Comparison of ENCODE assay signal across 2 cellular contexts in genomic region chr5:1141827-1142226, GRCh38.
TF ChIP-seq lines count a peak whose summit lies in the region.

No MANE protein-coding gene starts in this region.

TF ChIP-seq in HCT116, 20 proteins besides CTCF, POLR2A, EP300 and RAD21:
- TF ChIP-seq ELF1 (IDR thresholded peaks at IDR 0.05; ENCODE audit: borderline replicate concordance, low read depth) (no peak), YY1 (IDR thresholded peaks at IDR 0.05; ENCODE audit: extremely low read depth, insufficient replicate concordance, low read depth, low read length) (no peak), SP1 (IDR thresholded peaks at IDR 0.05; ENCODE audit: low read depth) (no peak), FOSL1 (IDR thresholded peaks at IDR 0.05; ENCODE audit: low read depth) (no peak), CBX3 (IDR thresholded peaks at IDR 0.05; ENCODE audit: low read depth) (no peak), EZH2 (IDR thresholded peaks at IDR 0.05) (no peak), CEBPB (IDR thresholded peaks at IDR 0.05; ENCODE audit: low read depth) (no peak), ZNF274 (IDR thresholded peaks at IDR 0.05; ENCODE audit: low read depth, low read length) (no peak), POLR2AphosphoS5 (IDR thresholded peaks at IDR 0.05; ENCODE audit: low read depth, low read length) (no peak), JUND (IDR thresholded peaks at IDR 0.05) (no peak), EGR1 (IDR thresholded peaks at IDR 0.05; ENCODE audit: low read depth) (no peak), MAX (IDR thresholded peaks at IDR 0.05) (no peak), SIN3A (IDR thresholded peaks at IDR 0.05; ENCODE audit: low read depth) (no peak), ZBTB33 (IDR thresholded peaks at IDR 0.05; ENCODE audit: extremely low read depth, insufficient replicate concordance, low read length) (no peak), EZH2phosphoT487 (IDR thresholded peaks at IDR 0.05; ENCODE audit: borderline replicate concordance) (no peak)
- TF ChIP-seq, protein P1, sequence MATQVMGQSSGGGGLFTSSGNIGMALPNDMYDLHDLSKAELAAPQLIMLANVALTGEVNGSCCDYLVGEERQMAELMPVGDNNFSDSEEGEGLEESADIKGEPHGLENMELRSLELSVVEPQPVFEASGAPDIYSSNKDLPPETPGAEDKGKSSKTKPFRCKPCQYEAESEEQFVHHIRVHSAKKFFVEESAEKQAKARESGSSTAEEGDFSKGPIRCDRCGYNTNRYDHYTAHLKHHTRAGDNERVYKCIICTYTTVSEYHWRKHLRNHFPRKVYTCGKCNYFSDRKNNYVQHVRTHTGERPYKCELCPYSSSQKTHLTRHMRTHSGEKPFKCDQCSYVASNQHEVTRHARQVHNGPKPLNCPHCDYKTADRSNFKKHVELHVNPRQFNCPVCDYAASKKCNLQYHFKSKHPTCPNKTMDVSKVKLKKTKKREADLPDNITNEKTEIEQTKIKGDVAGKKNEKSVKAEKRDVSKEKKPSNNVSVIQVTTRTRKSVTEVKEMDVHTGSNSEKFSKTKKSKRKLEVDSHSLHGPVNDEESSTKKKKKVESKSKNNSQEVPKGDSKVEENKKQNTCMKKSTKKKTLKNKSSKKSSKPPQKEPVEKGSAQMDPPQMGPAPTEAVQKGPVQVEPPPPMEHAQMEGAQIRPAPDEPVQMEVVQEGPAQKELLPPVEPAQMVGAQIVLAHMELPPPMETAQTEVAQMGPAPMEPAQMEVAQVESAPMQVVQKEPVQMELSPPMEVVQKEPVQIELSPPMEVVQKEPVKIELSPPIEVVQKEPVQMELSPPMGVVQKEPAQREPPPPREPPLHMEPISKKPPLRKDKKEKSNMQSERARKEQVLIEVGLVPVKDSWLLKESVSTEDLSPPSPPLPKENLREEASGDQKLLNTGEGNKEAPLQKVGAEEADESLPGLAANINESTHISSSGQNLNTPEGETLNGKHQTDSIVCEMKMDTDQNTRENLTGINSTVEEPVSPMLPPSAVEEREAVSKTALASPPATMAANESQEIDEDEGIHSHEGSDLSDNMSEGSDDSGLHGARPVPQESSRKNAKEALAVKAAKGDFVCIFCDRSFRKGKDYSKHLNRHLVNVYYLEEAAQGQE (IDR thresholded peaks at IDR 0.05; ENCODE audit: low read depth) = no peak
TF ChIP-seq in HCT116: peak in this region for 0.

TF ChIP-seq in K562, 482 proteins besides CTCF, POLR2A, EP300 and RAD21:
- TF ChIP-seq HMGN3 (IDR thresholded peaks at IDR 0.05; ENCODE audit: borderline replicate concordance, extremely low read depth, insufficient read length, low read depth, low read length) (no peak), EGR1 (conservative IDR thresholded peaks at IDR 0.05) (no peak), ESRRB (CRISPR knock-in tag; IDR thresholded peaks at IDR 0.05; ENCODE audit: borderline replicate concordance) (no peak), MTA2 (IDR thresholded peaks at IDR 0.05; ENCODE audit: low read depth) (no peak), NR2C1 (IDR thresholded peaks at IDR 0.05) (no peak), NR2C1 (tag; IDR thresholded peaks at IDR 0.05) (no peak), PCBP2 (IDR thresholded peaks at IDR 0.05; ENCODE audit: low read depth, low read length, poor library complexity, severe bottlenecking) (no peak), UBTF (IDR thresholded peaks at IDR 0.05; ENCODE audit: borderline replicate concordance in 1 of 2, low read depth in 2 of 2, low read length in 2 of 2) (no peak)
